In the genomic region with DNA sequence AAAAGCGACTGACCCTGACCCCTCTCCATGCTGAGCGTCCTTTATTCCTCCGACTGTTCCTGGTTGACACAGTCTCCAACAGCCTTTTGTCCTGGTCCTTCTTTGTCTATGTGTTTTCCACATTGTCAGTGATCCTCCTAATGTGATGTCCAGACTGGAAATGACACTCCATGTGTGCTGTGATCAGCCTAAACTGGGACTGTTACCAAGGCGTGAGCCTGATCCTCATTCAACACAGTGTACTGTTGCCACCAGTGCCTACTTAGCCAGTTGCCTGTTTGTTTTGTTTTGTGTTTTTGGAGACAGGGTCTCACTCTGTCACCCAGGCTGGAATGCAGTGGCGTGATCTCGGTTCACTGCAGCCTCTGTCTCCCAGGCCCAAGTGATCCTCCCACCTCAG, we compare ENCODE assay signal across 17 cellular contexts.
"Had no signal": no experiment of that assay in that cellular context is flagged by ENCODE, and none has a peak within 500 bp of the region (broad histone marks: within the 10 kb centered on the region; RNA-seq: fewer than 3 reads in every experiment).

No MANE protein-coding gene starts in this region.

- H3K4me1 Mint-ChIP-seq: stimulated activated memory B cell treated with anti-CD40 and anti-IgM and Interleukin-4, amounts not matched to agents 10 μg/mL and 1 μg/mL and 100 μg/mL, for 72 hours had no signal

- ATAC-seq: naive thymus-derived CD4-positive, alpha-beta T cell; right lobe of liver; stimulated activated memory B cell treated with anti-CD40 and anti-IgM and Interleukin-4, amounts not matched to agents 10 μg/mL and 1 μg/mL and 100 μg/mL, for 72 hours had no signal

- H3K4me3 ChIP-seq: ovary, right lobe of liver, spleen, tibial artery, upper lobe of left lung, vagina had no signal

- DNase-seq: dermis blood vessel endothelial cell; foreskin keratinocyte; kidney; left cardiac atrium; naive thymus-derived CD4-positive, alpha-beta T cell; nucleus accumbens; ovary; right lobe of liver; stimulated activated CD4-positive, alpha-beta T cell treated with anti-CD3 and anti-CD28 coated beads, Interleukin-15, amount 100 ng/mL, for 24 hours; stimulated activated CD4-positive, alpha-beta T cell treated with anti-CD3 and anti-CD28 coated beads, Interleukin-1b, Interleukin-23, amount 100 ng/mL, for 48 hours; stimulated activated CD4-positive, alpha-beta T cell treated with anti-CD3 and anti-CD28 coated beads, Interleukin-4, amount 100 ng/mL, for 24 hours; tibial artery; upper lobe of left lung had no signal

- H3K27ac Mint-ChIP-seq: stimulated activated memory B cell treated with anti-CD40 and anti-IgM and Interleukin-4, amounts not matched to agents 10 μg/mL and 1 μg/mL and 100 μg/mL, for 72 hours; stimulated activated naive CD8-positive, alpha-beta T cell treated with anti-CD3 and anti-CD28 coated beads, Interleukin-15, Interleukin-2, amounts not matched to agents 100 ng/mL and 50 ng/mL, for 24 hours had no signal

- H3K36me3 Mint-ChIP-seq: stimulated activated memory B cell treated with anti-CD40 and anti-IgM and Interleukin-4, amounts not matched to agents 10 μg/mL and 1 μg/mL and 100 μg/mL, for 72 hours had no signal

- H3K9me3 ChIP-seq: ovary, right lobe of liver, spleen, tibial artery, upper lobe of left lung, vagina had no signal

- H3K27me3 ChIP-seq: foreskin keratinocyte, ovary, right lobe of liver, spleen, tibial artery, upper lobe of left lung, vagina had no signal

- H3K9me3 Mint-ChIP-seq: stimulated activated memory B cell treated with anti-CD40 and anti-IgM and Interleukin-4, amounts not matched to agents 10 μg/mL and 1 μg/mL and 100 μg/mL, for 72 hours; stimulated activated naive CD8-positive, alpha-beta T cell treated with anti-CD3 and anti-CD28 coated beads, Interleukin-15, Interleukin-2, amounts not matched to agents 100 ng/mL and 50 ng/mL, for 24 hours had no signal

- H3K4me1 ChIP-seq: foreskin keratinocyte, right lobe of liver, spleen, vagina had no signal

- H3K4me3 Mint-ChIP-seq: naive thymus-derived CD4-positive, alpha-beta T cell; stimulated activated memory B cell treated with anti-CD40 and anti-IgM and Interleukin-4, amounts not matched to agents 10 μg/mL and 1 μg/mL and 100 μg/mL, for 72 hours; stimulated activated naive CD8-positive, alpha-beta T cell treated with anti-CD3 and anti-CD28 coated beads, Interleukin-15, Interleukin-2, amounts not matched to agents 100 ng/mL and 50 ng/mL, for 24 hours had no signal

- H3K36me3 ChIP-seq: ovary, right lobe of liver, spleen, tibial artery, upper lobe of left lung, vagina had no signal

- H3K27ac ChIP-seq: foreskin keratinocyte, ovary, right lobe of liver, spleen, tibial artery, upper lobe of left lung, vagina had no signal

- H3K27me3 Mint-ChIP-seq: naive thymus-derived CD4-positive, alpha-beta T cell; stimulated activated naive CD8-positive, alpha-beta T cell treated with anti-CD3 and anti-CD28 coated beads, Interleukin-15, Interleukin-2, amounts not matched to agents 100 ng/mL and 50 ng/mL, for 24 hours had no signal
